In the genomic region with DNA sequence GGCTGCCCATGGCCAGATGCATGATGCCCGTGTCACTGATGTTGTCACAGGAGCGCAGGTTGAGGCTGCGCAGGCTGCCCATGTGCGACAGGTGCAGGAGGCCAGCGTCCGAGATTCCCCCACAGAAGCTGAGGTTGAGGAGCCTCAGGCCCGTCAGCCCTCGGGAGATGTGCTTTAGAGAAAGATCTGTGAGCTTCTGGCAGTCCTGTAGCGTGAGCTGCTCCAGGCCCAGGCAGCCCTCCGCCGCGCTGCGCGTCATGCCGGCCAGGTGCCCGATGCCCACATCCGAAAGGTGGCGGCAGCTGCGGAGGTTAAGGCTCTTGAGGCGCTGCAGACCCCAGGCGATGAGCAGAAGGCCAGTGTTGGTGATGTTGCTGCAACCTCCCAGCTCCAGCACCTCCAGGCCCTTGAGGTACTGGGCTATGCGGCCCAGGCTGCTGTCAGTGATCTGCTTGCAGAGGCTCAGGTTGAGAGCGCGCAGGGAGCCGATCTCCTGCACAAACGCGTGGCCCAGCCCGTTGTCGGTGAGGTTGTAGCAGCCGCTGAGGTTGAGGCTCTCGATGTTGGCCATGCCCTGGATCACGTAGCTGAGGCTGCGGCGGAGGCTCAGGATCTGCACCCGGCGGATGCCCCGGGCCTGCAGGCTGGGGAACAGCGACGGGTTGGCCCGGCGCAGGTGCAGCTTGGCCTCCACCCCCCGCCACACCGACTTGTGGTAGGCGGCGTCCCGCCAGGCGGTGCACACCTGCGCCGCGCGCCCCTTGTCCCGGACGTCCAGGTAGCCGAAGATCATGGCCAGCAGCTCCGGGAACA, we compare ENCODE assay signal across 8 cellular contexts. TPM values are rescaled to one million over a fixed set of nuclear protein-coding genes. Genes with fewer than 3 reads are reported as not detected.
DNase-seq lines count a peak whose midpoint lies in the region; ATAC-seq and TF ChIP-seq lines count a peak whose summit lies in the region.

No MANE protein-coding gene starts in this region.

- peak overlapping the region; percentile 94 for H3K4me2 ChIP-seq in GM23248 (ENCODE audit: unreplicated experiment)

- TF ChIP-seq CTCF in LNCaP clone FGC (IDR thresholded peaks at IDR 0.05; ENCODE audit: control insufficient read depth, extremely low read depth, insufficient read depth) (no peak), coronary artery (IDR thresholded peaks at IDR 0.05) (no peak), lung (IDR thresholded peaks at IDR 0.05; ENCODE audit: control extremely low read depth, extremely low read depth) (no peak)

- peak overlapping the region; percentile 89 for H3K9ac ChIP-seq in GM23248

- no peak overlapping the region for H2AFZ ChIP-seq in GM23248

- peak; percentile 28 for ATAC-seq in lung (ENCODE audit: insufficient read depth, low FRiP score)

- H3K27ac ChIP-seq in GM23248 = peak overlapping the region; percentile 90
- peak overlapping the region; percentile 59 to 94 for H3K27ac ChIP-seq in coronary artery
- H3K27ac ChIP-seq in lung (ENCODE audit: low read depth in 1 of 2, low read length in 1 of 2) = peak overlapping the region; percentile 95 to 96

- H3K36me3 ChIP-seq in GM23248 (ENCODE audit: low read depth) = no peaks in the 10 kb centered on the region
- H3K36me3 ChIP-seq in lung (ENCODE audit: control insufficient read depth in 2 of 2, insufficient read depth in 2 of 2, low read length in 2 of 2) = no peaks in the 10 kb centered on the region

- H3K4me3 ChIP-seq in GM23248 (peak overlapping the region; percentile 69), LNCaP clone FGC (ENCODE audit: low read depth, low read length) (peak overlapping the region; percentile 68), coronary artery (peak overlapping the region; percentile 94), lung (peak overlapping the region; percentile 69)

- H3K27me3 ChIP-seq in GM23248 (replicated peaks; ENCODE audit: insufficient read depth) = no peaks in the 10 kb centered on the region
- no peaks in the 10 kb centered on the region for H3K27me3 ChIP-seq in lung (ENCODE audit: control insufficient read depth, insufficient read depth)

- H4K20me1 ChIP-seq in GM23248 (ENCODE audit: insufficient read depth) = no peaks in the 10 kb centered on the region; the same call in 1 of the 2 replicates

- DNase-seq in ELF-1 (ENCODE audit: low read depth, low spot score) = peak; percentile 70
- peak; percentile 68 for DNase-seq in GM23248
- no peak for DNase-seq in LNCaP clone FGC (ENCODE audit: low read depth)
- peak; percentile 60 for DNase-seq in activated CD4-positive, CD25-positive, alpha-beta regulatory T cell treated with anti-CD3 and anti-CD28 coated beads, Interleukin-2, amount 50 U/mL, for 72 hours
- DNase-seq in coronary artery (ENCODE audit: low spot score) = no peak
- peak; percentile 51 for DNase-seq in lung (ENCODE audit: low spot score)
- DNase-seq in stimulated activated CD8-positive, alpha-beta memory T cell treated with anti-CD3 and anti-CD28 coated beads, Interleukin-7, amount 100 ng/mL, for 24 hours (ENCODE audit: low read depth) = peak; percentile 17
- no peak for DNase-seq in cerebellar nuclear complex (lab: John Stamatoyannopoulos, UW)

- 3 to 4% methylated on average over 47 to 52 of the region's 55 CpGs for WGBS in GM23248 (ENCODE audit: low coverage in 1 of 2, low lambda C conversion rate in 2 of 2, missing lambda C conversion rate in 2 of 2), 2 experiments
- WGBS in lung, 2 donors = 8 to 12% methylated on average over 46 to 55 of the region's 55 CpGs

- H3K79me2 ChIP-seq in GM23248 (ENCODE audit: insufficient read depth) = peaks cover 91% of the 10 kb centered on the region

- peaks cover 51% of the 10 kb centered on the region for H3K4me1 ChIP-seq in GM23248 (ENCODE audit: insufficient read depth)
- H3K4me1 ChIP-seq in lung (ENCODE audit: control insufficient read depth in 2 of 2, insufficient read depth in 2 of 2, low read length in 2 of 2) = peaks cover 6 to 14% of the 10 kb centered on the region in 2 donors

- peaks cover 72% of the 10 kb centered on the region for H3F3A ChIP-seq in GM23248 (ENCODE audit: insufficient read depth)

- in situ Hi-C loops in GM23248 (cut with MboI) = no loop called here

- H3K9me2 ChIP-seq in GM23248 (ENCODE audit: insufficient read depth) = no peaks in the 10 kb centered on the region

- H3K9me3 ChIP-seq in GM23248 (ENCODE audit: low read depth) = no peaks in the 10 kb centered on the region
- no peaks in the 10 kb centered on the region for H3K9me3 ChIP-seq in lung (ENCODE audit: control insufficient read depth in 2 of 2, insufficient read depth in 1 of 2, low read length in 1 of 2)

RNA-seq across cellular contexts. Expression of gene FBXL14, which starts 0.9 kb away (rescaled TPM):
- 3.2 and 9.3 TPM in 2 replicates for total RNA-seq in GM23248 (2014; rRNA removed; shearing (Covaris generic))
- polyA plus RNA-seq in GM23248 (2016; fragmentation: Nextera tagmentation; extraction: Ambion mirVana) = 1.2 and 1.9 TPM in 2 replicates
- 10 to 100 TPM; 12.6 to 23.0 TPM for total RNA-seq in lung
- 10 to 100 TPM in 1 of 2 donors, 1 to 10 TPM in 1; 4.4 to 13.6 TPM for polyA plus RNA-seq in lung

RNA-seq across cellular contexts. Expression of gene WNT5B, which starts 35.6 kb away (rescaled TPM):
- total RNA-seq in GM23248 (2014; rRNA removed; shearing (Covaris generic)) = 505 and 529 TPM in 2 replicates
- polyA plus RNA-seq in GM23248 (2016; fragmentation: Nextera tagmentation; extraction: Ambion mirVana) (49.7 and 50.1 TPM in 2 replicates), lung (1 to 10 TPM; 2.8 to 3.6 TPM)
- 10 to 100 TPM in 1 of 2 donors, 1 to 10 TPM in 1; 7.8 to 12.6 TPM for total RNA-seq in lung

Comparison
In these comparisons a context has a peak if more than half of its experiments do, and no peak if none do; other contexts are left out.
1. DNase-seq: peak in ELF-1 (single experiment), GM23248 (single experiment), activated CD4-positive, CD25-positive, alpha-beta regulatory T cell treated with anti-CD3 and anti-CD28 coated beads, Interleukin-2, amount 50 U/mL, for 72 hours (single experiment), lung (single experiment) and stimulated activated CD8-positive, alpha-beta memory T cell treated with anti-CD3 and anti-CD28 coated beads, Interleukin-7, amount 100 ng/mL, for 24 hours (single experiment); none in LNCaP clone FGC (single experiment), coronary artery (single experiment) and cerebellar nuclear complex (0 of 2).
2. RNA of gene WNT5B, which starts 35.6 kb away (total RNA-seq): 505 to 529 TPM in GM23248; 7.8 to 12.6 TPM in lung; every median in the first group is over 10 times any median in the second.
3. Peak in every context shown above with its lines, with median percentiles within 50 percentile points of each other: H3K27ac ChIP-seq and H3K4me3 ChIP-seq.